11 cellular contexts compared by ENCODE assay signal in the genomic region with DNA sequence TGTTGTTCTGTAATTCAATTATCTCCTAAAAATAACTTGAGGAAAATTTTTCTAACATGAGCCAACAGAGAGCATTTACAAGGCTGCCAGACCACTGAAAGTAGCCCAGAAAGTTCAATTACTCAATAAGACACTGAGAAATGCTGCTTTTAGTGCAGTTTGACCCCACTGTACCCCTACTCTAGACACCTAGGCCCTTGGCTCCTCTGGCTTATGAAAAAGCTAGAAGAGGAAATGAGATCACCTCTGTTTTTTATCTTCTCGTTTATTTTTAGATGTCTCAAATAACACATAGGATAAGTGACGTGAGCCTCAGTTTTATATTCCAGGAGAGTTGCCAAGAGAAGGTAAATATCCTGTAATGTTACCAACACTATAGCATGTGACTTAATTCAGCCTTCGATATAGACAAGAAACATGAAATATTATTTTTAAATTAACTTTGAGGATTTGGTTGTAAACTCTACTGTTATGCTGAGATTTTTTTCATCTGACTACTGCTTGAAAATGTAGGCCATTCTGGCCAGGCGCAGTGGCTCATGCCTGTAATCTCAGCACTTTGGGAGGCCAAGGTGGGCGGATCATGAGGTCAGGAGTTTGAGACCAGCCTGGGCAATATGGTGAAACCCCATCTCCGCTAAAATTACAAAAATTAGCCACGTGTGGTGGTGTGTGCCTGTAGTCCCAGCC. TPM values are rescaled to one million over a fixed set of nuclear protein-coding genes. Genes with fewer than 3 reads are reported as not detected.
DNase-seq lines count a peak whose midpoint lies in the region; ATAC-seq and TF ChIP-seq lines count a peak whose summit lies in the region.
"Had no signal": no experiment of that assay in that cellular context is flagged by ENCODE, and none has a peak within 500 bp of the region (broad histone marks: within the 10 kb centered on the region; RNA-seq: fewer than 3 reads in every experiment).

No MANE protein-coding gene starts in this region.

- no peaks in the 10 kb centered on the region for H3K27me3 ChIP-seq in mammary epithelial cell (ENCODE audit: insufficient read depth, low read length)
- no peaks in the 10 kb centered on the region for H3K27me3 ChIP-seq in thymus (ENCODE audit: control insufficient read depth, insufficient read depth)
- H3K27me3 ChIP-seq in right lobe of liver: no peaks in the 10 kb centered on the region
- H3K27me3 ChIP-seq in left ventricle myocardium inferior (ENCODE audit: low read depth): no peaks in the 10 kb centered on the region
- H3K27me3 ChIP-seq: stomach had no signal

- ATAC-seq in HG02870 (IDR thresholded peaks at IDR 0.05; ENCODE audit: unreplicated experiment) (peak; percentile 65), right lobe of liver (no peak)
- peak; percentile 72 for ATAC-seq in activated T-helper 17 cell treated with anti-CD3 and anti-CD28 coated beads, Interleukin-2, amount 50 U/mL, for 72 hours (replicated peaks)

- H2AFZ ChIP-seq in mammary epithelial cell (ENCODE audit: low read depth, low read length): no peak overlapping the region

- no peak for TF ChIP-seq POLR2A in right lobe of liver (IDR thresholded peaks at IDR 0.05)

- peaks cover 5% of the 10 kb centered on the region for H3K4me1 Mint-ChIP-seq in MCF 10A (ENCODE audit: insufficient read depth, unreplicated experiment)
- peaks cover 27% of the 10 kb centered on the region for H3K4me1 Mint-ChIP-seq in activated T-helper 17 cell treated with anti-CD3 and anti-CD28 coated beads, Interleukin-2, amount 50 U/mL, for 72 hours

- no peaks in the 10 kb centered on the region for H3K4me1 ChIP-seq in mammary epithelial cell (ENCODE audit: insufficient read depth, low read length)
- H3K4me1 ChIP-seq in thymus (ENCODE audit: control insufficient read depth, insufficient read depth, low read length): peaks cover 10% of the 10 kb centered on the region
- H3K4me1 ChIP-seq in right lobe of liver: no peaks in the 10 kb centered on the region
- H3K4me1 ChIP-seq in left ventricle myocardium inferior: no peaks in the 10 kb centered on the region
- H3K4me1 ChIP-seq: stomach had no signal

- CTCF ChIA-PET in MCF 10A (lab: Yijun Ruan, JAX) (interaction anchor here (0.7 kb wide), 1 partner anchor 738 kb away, joined by 3 read pairs; no protein-coding TSS in a partner anchor), mammary epithelial cell (lab: Charles Lee; ENCODE audit: low non-redundant PET) (no interaction called here)

- H3K36me3 Mint-ChIP-seq in MCF 10A (ENCODE audit: insufficient read depth, unreplicated experiment): no peaks in the 10 kb centered on the region
- peaks cover 48% of the 10 kb centered on the region for H3K36me3 Mint-ChIP-seq in activated T-helper 17 cell treated with anti-CD3 and anti-CD28 coated beads, Interleukin-2, amount 50 U/mL, for 72 hours (ENCODE audit: low read depth)

- intact Hi-C loops in MCF 10A (cut with micrococcal nuclease) (no loop called here), mammary epithelial cell (cut with micrococcal nuclease) (no loop called here), right lobe of liver (cut with DNase I) (no loop called here), left ventricle myocardium inferior (cut with micrococcal nuclease) (no loop called here)

- no peak overlapping the region for H3K4me2 ChIP-seq in mammary epithelial cell (ENCODE audit: insufficient read depth, low read depth, low read length)

- H3K4me3 ChIP-seq in mammary epithelial cell (replicated peaks in 1 of 3; ENCODE audit: insufficient read depth in 1 of 3, low read depth in 2 of 3, low read length in 3 of 3) (no peak overlapping the region), thymus (ENCODE audit: low read length) (no peak overlapping the region), right lobe of liver (no peak overlapping the region), left ventricle myocardium inferior (no peak overlapping the region)
- H3K4me3 ChIP-seq: stomach had no signal

- H3K36me3 ChIP-seq in mammary epithelial cell (ENCODE audit: insufficient read depth, low read length) (no peaks in the 10 kb centered on the region), thymus (ENCODE audit: control insufficient read depth, insufficient read depth) (no peaks in the 10 kb centered on the region), right lobe of liver (no peaks in the 10 kb centered on the region), left ventricle myocardium inferior (no peaks in the 10 kb centered on the region)
- H3K36me3 ChIP-seq: stomach had no signal

- H3K9ac ChIP-seq in mammary epithelial cell (ENCODE audit: insufficient read depth, low read length): no peak overlapping the region

- dilution Hi-C loops in mammary epithelial cell (cut with HindIII; ENCODE audit: low sequenced_read_pairs): no loop called here

- DNase-seq in MCF 10A (ENCODE audit: unreplicated experiment) (peak; percentile 48), mammary epithelial cell (no peak), right lobe of liver (no peak), left ventricle myocardium inferior (no peak), SIG-M5 treated with dmso at 0.1 percent for 504 hours (lab: John Stamatoyannopoulos, UW; ENCODE audit: unreplicated experiment) (no peak)
- DNase-seq: DMS 273 treated with DMSO at 0.1 percent for 48 hours, stomach had no signal

- TF ChIP-seq CTCF in MCF 10A (IDR thresholded peaks at IDR 0.05; ENCODE audit: unreplicated experiment): no peak
- TF ChIP-seq CTCF in mammary epithelial cell (conservative IDR thresholded peaks at IDR 0.05 in 1 of 2, IDR thresholded peaks at IDR 0.05 in 1 of 2; ENCODE audit: extremely low read depth in 1 of 2, insufficient read depth in 1 of 2, low read depth in 1 of 2, low read length in 2 of 2): no peak
- TF ChIP-seq CTCF in right lobe of liver (IDR thresholded peaks at IDR 0.05): no peak
- TF ChIP-seq CTCF in left ventricle myocardium inferior (IDR thresholded peaks at IDR 0.05; ENCODE audit: borderline replicate concordance): no peak

- H3K9me3 ChIP-seq in mammary epithelial cell (replicated peaks; ENCODE audit: insufficient read depth, low read length) (no peaks in the 10 kb centered on the region), thymus (ENCODE audit: control insufficient read depth) (no peaks in the 10 kb centered on the region), right lobe of liver (no peaks in the 10 kb centered on the region), left ventricle myocardium inferior (replicated peaks) (no peaks in the 10 kb centered on the region)
- H3K9me3 ChIP-seq: stomach had no signal

- no peak overlapping the region for H3K4me3 Mint-ChIP-seq in MCF 10A (ENCODE audit: unreplicated experiment)
- peak overlapping the region; percentile 20 for H3K4me3 Mint-ChIP-seq in activated T-helper 17 cell treated with anti-CD3 and anti-CD28 coated beads, Interleukin-2, amount 50 U/mL, for 72 hours

- no peaks in the 10 kb centered on the region for H4K20me1 ChIP-seq in mammary epithelial cell (ENCODE audit: insufficient read depth, low read length)

- in situ Hi-C loops in mammary epithelial cell (cut with MboI; ENCODE audit: low sequenced_read_pairs in 2 of 2): no loop called here

- H3K27ac ChIP-seq in mammary epithelial cell (ENCODE audit: insufficient read depth, low read depth, low read length) (no peak overlapping the region), thymus (ENCODE audit: low read depth) (peak overlapping the region; percentile 86), right lobe of liver (no peak overlapping the region), left ventricle myocardium inferior (replicated peaks) (no peak overlapping the region)
- H3K27ac ChIP-seq: stomach had no signal

- WGBS in mammary epithelial cell (ENCODE audit: low coverage, missing lambda C conversion rate): 86% methylated on average over 7 of the region's 7 CpGs
- WGBS in thymus: 76% methylated on average over 7 of the region's 7 CpGs
- 60% methylated on average over 7 of the region's 7 CpGs for WGBS in right lobe of liver (ENCODE audit: insufficient coverage, low coverage, low lambda C conversion rate, missing lambda C conversion rate)

- H3K79me2 ChIP-seq in mammary epithelial cell (ENCODE audit: insufficient read depth, low read length): no peaks in the 10 kb centered on the region

- POLR2A ChIA-PET in MCF 10A (lab: Yijun Ruan, JAX): no interaction called here

- peak overlapping the region; percentile 49 for H3K27ac Mint-ChIP-seq in MCF 10A (ENCODE audit: low read depth, unreplicated experiment)
- H3K27ac Mint-ChIP-seq in activated T-helper 17 cell treated with anti-CD3 and anti-CD28 coated beads, Interleukin-2, amount 50 U/mL, for 72 hours: peak overlapping the region; percentile 8

- no peaks in the 10 kb centered on the region for H3K27me3 Mint-ChIP-seq in MCF 10A (ENCODE audit: insufficient read depth, unreplicated experiment)
- no peaks in the 10 kb centered on the region for H3K27me3 Mint-ChIP-seq in activated T-helper 17 cell treated with anti-CD3 and anti-CD28 coated beads, Interleukin-2, amount 50 U/mL, for 72 hours

- H3K9me3 Mint-ChIP-seq in MCF 10A (ENCODE audit: unreplicated experiment): no peaks in the 10 kb centered on the region
- H3K9me3 Mint-ChIP-seq in activated T-helper 17 cell treated with anti-CD3 and anti-CD28 coated beads, Interleukin-2, amount 50 U/mL, for 72 hours: no peaks in the 10 kb centered on the region

- no TSS peak for BruUV-seq in MCF 10A (replicated peaks; lab: Mats Ljungman, UMichigan)
- BruUV-seq in mammary epithelial cell (replicated peaks; lab: Mats Ljungman, UMichigan): no TSS peak

RNA-seq across cellular contexts. Expression of a gene that starts 24.4 kb away (rescaled TPM):
- 2.0 and 2.1 TPM in 2 replicates for total RNA-seq in MCF 10A (2022)
- not detected for total RNA-seq in mammary epithelial cell
- polyA plus RNA-seq in mammary epithelial cell: 0.06 TPM
- polyA minus RNA-seq in mammary epithelial cell: not detected
- total RNA-seq in activated T-helper 17 cell treated with anti-CD3 and anti-CD28 coated beads, Interleukin-2, amount 50 U/mL, for 72 hours: 1 to 10 TPM; 3.6 to 7.5 TPM
- 2.1 TPM for polyA plus RNA-seq in thymus
- total RNA-seq in right lobe of liver: under 1 TPM in 1 of 6 experiments, not detected in 5; 0.06 TPM
- total RNA-seq in left ventricle myocardium inferior: not detected
- total RNA-seq: lower leg skin had no signal

Comparison
In these comparisons a context has a peak if more than half of its experiments do, and no peak if none do; other contexts are left out.
1. ATAC-seq: peak in HG02870 (single experiment) and activated T-helper 17 cell treated with anti-CD3 and anti-CD28 coated beads, Interleukin-2, amount 50 U/mL, for 72 hours (single experiment); none in right lobe of liver (0 of 4).